In the genomic region with DNA sequence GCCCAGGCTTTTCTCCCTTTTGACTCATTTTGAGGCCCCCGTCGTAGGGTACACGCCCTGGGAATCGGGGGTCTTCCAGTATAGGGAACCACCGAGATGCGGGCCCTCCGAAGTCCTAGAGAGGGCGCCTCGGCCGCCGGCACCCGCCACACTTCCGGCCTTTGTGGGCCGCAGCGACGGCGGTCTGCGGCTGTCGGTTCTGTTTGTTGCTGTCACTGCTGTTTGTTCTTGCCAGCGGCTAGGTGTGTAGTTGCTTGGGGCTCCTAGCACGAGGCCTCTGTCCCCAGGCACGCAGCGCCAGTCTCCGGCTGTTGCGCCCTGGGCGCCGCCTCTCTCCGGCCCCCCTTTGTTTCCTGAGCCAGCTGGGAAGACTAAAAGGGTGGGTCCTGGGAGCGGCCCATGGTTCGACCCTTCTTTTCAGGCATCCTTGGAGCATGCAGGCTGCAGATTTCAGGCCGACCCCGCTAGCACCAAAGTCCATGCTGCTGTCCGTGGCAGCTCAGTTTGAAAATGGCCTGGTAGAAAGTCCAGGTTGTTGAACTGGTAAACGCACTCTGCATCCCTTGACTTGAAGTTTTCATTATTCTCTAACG, we compare ENCODE assay signal across 1 cellular context.
A peak's percentile ranks its signal among the peaks of the same experiment; 100 is the strongest.
TF ChIP-seq lines count a peak whose summit lies in the region.

No MANE protein-coding gene starts in this region.

TF ChIP-seq in GM12878, 131 proteins besides CTCF, POLR2A, EP300 and RAD21 (continued from another document and continues in another):
- no peak for TF ChIP-seq MYC (IDR thresholded peaks at IDR 0.05; ENCODE audit: insufficient read depth, insufficient read length, insufficient replicate concordance, low read length, severe bottlenecking)
- TF ChIP-seq RB1 (IDR thresholded peaks at IDR 0.05; ENCODE audit: borderline replicate concordance), result no peak
- peak; percentile 46; the same call in 1 of the 2 replicates for TF ChIP-seq CREM (IDR thresholded peaks at IDR 0.05; ENCODE audit: low read depth)
- TF ChIP-seq FOXM1 (IDR thresholded peaks at IDR 0.05; ENCODE audit: low read depth, low read length), result no peak
- TF ChIP-seq SMAD1 (IDR thresholded peaks at IDR 0.05; ENCODE audit: low read depth, partially characterized antibody), result no peak
- peak; percentile 90 for TF ChIP-seq TAF1 (IDR thresholded peaks at IDR 0.05; ENCODE audit: borderline replicate concordance, low read depth, low read length)
- no peak for TF ChIP-seq SUPT20H (IDR thresholded peaks at IDR 0.05; ENCODE audit: borderline replicate concordance, control insufficient read depth, low read depth, low read length)
- no peak for TF ChIP-seq TARDBP (IDR thresholded peaks at IDR 0.05; ENCODE audit: borderline replicate concordance)
- no peak for TF ChIP-seq PML (IDR thresholded peaks at IDR 0.05; ENCODE audit: low read length)
- TF ChIP-seq CHD1 (IDR thresholded peaks at IDR 0.05; ENCODE audit: low read depth, low read length), result no peak
- TF ChIP-seq, protein P1, sequence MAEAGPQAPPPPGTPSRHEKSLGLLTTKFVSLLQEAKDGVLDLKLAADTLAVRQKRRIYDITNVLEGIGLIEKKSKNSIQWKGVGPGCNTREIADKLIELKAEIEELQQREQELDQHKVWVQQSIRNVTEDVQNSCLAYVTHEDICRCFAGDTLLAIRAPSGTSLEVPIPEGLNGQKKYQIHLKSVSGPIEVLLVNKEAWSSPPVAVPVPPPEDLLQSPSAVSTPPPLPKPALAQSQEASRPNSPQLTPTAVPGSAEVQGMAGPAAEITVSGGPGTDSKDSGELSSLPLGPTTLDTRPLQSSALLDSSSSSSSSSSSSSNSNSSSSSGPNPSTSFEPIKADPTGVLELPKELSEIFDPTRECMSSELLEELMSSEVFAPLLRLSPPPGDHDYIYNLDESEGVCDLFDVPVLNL (IDR thresholded peaks at IDR 0.05; ENCODE audit: low read depth, low read length), result no peak
- no peak for TF ChIP-seq TBL1XR1 (IDR thresholded peaks at IDR 0.05; ENCODE audit: low read depth, low read length)
- no peak for TF ChIP-seq HDAC6 (IDR thresholded peaks at IDR 0.05; ENCODE audit: unreplicated experiment)
- TF ChIP-seq CBX3 (IDR thresholded peaks at IDR 0.05; ENCODE audit: borderline replicate concordance, low read depth), result no peak
- peak; percentile 79; the same call in 1 of the 2 replicates for TF ChIP-seq YY1 (IDR thresholded peaks at IDR 0.05; ENCODE audit: low read depth, low read length)
- TF ChIP-seq CHD2 (IDR thresholded peaks at IDR 0.05; ENCODE audit: borderline replicate concordance, low read depth, low read length), result no peak
- TF ChIP-seq HSF1 (IDR thresholded peaks at IDR 0.05; ENCODE audit: low read depth, low read length), result no peak
- TF ChIP-seq GATAD2B (conservative IDR thresholded peaks at IDR 0.05; ENCODE audit: low read depth), result peak; percentile 65
- TF ChIP-seq NFYA (IDR thresholded peaks at IDR 0.05; ENCODE audit: borderline replicate concordance, low read depth, low read length), result no peak
- TF ChIP-seq ZNF24 (IDR thresholded peaks at IDR 0.05), result peak; percentile 27; the same call in 1 of the 2 replicates
- TF ChIP-seq KAT2A (conservative IDR thresholded peaks at IDR 0.05; ENCODE audit: control insufficient read depth, low read depth, low read length), result no peak
- no peak for TF ChIP-seq ZZZ3 (IDR thresholded peaks at IDR 0.05; ENCODE audit: control insufficient read depth, insufficient read length, low read depth)
- peak; percentile 32; the same call in 1 of the 2 replicates for TF ChIP-seq CREB1 (IDR thresholded peaks at IDR 0.05; ENCODE audit: low read depth)
- TF ChIP-seq, protein P2, sequence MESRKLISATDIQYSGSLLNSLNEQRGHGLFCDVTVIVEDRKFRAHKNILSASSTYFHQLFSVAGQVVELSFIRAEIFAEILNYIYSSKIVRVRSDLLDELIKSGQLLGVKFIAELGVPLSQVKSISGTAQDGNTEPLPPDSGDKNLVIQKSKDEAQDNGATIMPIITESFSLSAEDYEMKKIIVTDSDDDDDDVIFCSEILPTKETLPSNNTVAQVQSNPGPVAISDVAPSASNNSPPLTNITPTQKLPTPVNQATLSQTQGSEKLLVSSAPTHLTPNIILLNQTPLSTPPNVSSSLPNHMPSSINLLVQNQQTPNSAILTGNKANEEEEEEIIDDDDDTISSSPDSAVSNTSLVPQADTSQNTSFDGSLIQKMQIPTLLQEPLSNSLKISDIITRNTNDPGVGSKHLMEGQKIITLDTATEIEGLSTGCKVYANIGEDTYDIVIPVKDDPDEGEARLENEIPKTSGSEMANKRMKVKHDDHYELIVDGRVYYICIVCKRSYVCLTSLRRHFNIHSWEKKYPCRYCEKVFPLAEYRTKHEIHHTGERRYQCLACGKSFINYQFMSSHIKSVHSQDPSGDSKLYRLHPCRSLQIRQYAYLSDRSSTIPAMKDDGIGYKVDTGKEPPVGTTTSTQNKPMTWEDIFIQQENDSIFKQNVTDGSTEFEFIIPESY (IDR thresholded peaks at IDR 0.05), result no peak
- TF ChIP-seq, protein P3, sequence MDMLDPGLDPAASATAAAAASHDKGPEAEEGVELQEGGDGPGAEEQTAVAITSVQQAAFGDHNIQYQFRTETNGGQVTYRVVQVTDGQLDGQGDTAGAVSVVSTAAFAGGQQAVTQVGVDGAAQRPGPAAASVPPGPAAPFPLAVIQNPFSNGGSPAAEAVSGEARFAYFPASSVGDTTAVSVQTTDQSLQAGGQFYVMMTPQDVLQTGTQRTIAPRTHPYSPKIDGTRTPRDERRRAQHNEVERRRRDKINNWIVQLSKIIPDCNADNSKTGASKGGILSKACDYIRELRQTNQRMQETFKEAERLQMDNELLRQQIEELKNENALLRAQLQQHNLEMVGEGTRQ (IDR thresholded peaks at IDR 0.05; ENCODE audit: borderline replicate concordance, low read depth, low read length), result no peak
- peak; percentile 42; the same call in 1 of the 2 replicates for TF ChIP-seq TCF12 (IDR thresholded peaks at IDR 0.05; ENCODE audit: low read depth, low read length)
- no peak for TF ChIP-seq ZNF384 (IDR thresholded peaks at IDR 0.05; ENCODE audit: borderline replicate concordance, low read depth, low read length)
- no peak for TF ChIP-seq YBX1 (IDR thresholded peaks at IDR 0.05)
- no peak for TF ChIP-seq ZBTB11 (CRISPR knock-in tag; IDR thresholded peaks at IDR 0.05)
- TF ChIP-seq CBX5 (IDR thresholded peaks at IDR 0.05; ENCODE audit: low read depth), result no peak
- TF ChIP-seq, protein P4, sequence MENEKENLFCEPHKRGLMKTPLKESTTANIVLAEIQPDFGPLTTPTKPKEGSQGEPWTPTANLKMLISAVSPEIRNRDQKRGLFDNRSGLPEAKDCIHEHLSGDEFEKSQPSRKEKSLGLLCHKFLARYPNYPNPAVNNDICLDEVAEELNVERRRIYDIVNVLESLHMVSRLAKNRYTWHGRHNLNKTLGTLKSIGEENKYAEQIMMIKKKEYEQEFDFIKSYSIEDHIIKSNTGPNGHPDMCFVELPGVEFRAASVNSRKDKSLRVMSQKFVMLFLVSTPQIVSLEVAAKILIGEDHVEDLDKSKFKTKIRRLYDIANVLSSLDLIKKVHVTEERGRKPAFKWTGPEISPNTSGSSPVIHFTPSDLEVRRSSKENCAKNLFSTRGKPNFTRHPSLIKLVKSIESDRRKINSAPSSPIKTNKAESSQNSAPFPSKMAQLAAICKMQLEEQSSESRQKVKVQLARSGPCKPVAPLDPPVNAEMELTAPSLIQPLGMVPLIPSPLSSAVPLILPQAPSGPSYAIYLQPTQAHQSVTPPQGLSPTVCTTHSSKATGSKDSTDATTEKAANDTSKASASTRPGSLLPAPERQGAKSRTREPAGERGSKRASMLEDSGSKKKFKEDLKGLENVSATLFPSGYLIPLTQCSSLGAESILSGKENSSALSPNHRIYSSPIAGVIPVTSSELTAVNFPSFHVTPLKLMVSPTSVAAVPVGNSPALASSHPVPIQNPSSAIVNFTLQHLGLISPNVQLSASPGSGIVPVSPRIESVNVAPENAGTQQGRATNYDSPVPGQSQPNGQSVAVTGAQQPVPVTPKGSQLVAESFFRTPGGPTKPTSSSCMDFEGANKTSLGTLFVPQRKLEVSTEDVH (IDR thresholded peaks at IDR 0.05; ENCODE audit: low read depth, partially characterized antibody), result no peak
- TF ChIP-seq, protein P5, sequence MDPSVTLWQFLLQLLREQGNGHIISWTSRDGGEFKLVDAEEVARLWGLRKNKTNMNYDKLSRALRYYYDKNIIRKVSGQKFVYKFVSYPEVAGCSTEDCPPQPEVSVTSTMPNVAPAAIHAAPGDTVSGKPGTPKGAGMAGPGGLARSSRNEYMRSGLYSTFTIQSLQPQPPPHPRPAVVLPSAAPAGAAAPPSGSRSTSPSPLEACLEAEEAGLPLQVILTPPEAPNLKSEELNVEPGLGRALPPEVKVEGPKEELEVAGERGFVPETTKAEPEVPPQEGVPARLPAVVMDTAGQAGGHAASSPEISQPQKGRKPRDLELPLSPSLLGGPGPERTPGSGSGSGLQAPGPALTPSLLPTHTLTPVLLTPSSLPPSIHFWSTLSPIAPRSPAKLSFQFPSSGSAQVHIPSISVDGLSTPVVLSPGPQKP (IDR thresholded peaks at IDR 0.05; ENCODE audit: low read depth, low read length), result peak; percentile 56
- no peak for TF ChIP-seq ATF3 (IDR thresholded peaks at IDR 0.05; ENCODE audit: borderline replicate concordance, extremely low read depth, low read depth, low read length)
- TF ChIP-seq ESRRA (IDR thresholded peaks at IDR 0.05; ENCODE audit: low read length), result no peak
- no peak for TF ChIP-seq ZNF274 (IDR thresholded peaks at IDR 0.05; ENCODE audit: insufficient read depth, insufficient read length)
- TF ChIP-seq, protein P6, sequence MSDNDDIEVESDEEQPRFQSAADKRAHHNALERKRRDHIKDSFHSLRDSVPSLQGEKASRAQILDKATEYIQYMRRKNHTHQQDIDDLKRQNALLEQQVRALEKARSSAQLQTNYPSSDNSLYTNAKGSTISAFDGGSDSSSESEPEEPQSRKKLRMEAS (IDR thresholded peaks at IDR 0.05; ENCODE audit: low read depth, low read length), result peak; percentile 24; the same call in 1 of the 2 replicates
- no peak for TF ChIP-seq CHD4 (IDR thresholded peaks at IDR 0.05)
- TF ChIP-seq TCF3 (IDR thresholded peaks at IDR 0.05; ENCODE audit: borderline replicate concordance, insufficient read depth, low read depth, low read length), result no peak
- TF ChIP-seq MTA3 (IDR thresholded peaks at IDR 0.05; ENCODE audit: borderline replicate concordance, low read length), result no peak
- TF ChIP-seq PKNOX1 (IDR thresholded peaks at IDR 0.05), result no peak
- TF ChIP-seq IKZF1 (conservative IDR thresholded peaks at IDR 0.05), result peak; percentile 69
